In the genomic region with DNA sequence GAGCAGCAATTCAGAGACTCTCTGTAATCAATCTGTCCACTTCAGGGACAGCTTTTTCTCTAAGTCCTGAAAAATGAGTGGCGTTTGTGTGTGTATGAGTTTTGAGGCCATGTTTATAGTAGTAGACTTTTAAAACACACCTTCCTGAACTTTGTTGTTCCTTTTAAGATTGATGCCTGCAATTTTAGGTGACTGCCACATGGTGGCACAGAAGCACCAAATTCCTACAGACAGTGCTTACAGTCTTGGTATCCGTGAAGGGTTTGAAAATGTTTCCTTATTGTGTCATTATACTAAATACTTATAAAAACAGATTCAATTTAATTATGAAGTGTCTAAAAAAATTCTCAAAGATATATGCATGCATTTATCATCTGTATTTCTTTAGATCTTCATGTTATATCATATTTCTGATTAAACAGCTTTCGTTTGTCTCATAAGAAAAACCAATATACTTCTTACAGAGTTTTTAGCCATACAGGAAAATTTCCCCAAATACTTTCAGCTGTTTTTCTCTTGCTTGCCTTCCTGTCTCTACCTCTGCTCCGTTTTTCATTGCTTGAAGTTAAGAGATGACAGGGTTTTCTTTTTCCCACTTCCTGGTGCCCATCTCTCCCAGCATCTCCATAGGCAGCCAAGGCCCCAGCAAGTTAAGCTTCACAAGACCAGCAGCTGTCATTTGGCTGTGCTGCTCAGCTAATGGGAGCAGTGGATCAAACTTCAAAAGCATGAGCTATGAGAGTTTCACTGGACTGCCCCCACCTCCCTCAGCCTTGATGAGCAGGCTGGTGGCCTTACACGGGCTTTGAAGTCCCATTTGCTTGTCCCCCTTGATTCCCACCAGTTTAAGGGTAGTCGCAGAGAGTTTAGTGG, we compare ENCODE assay signal across 9 cellular contexts.
DNase-seq lines count a peak whose midpoint lies in the region; ATAC-seq and TF ChIP-seq lines count a peak whose summit lies in the region.
"Had no signal": no experiment of that assay in that cellular context is flagged by ENCODE, and none has a peak within 500 bp of the region (broad histone marks: within the 10 kb centered on the region; RNA-seq: fewer than 3 reads in every experiment).

No MANE protein-coding gene starts in this region.

- no peaks in the 10 kb centered on the region for H3K36me3 ChIP-seq in OCI-LY3 (replicated peaks; ENCODE audit: low read depth, low read length)
- H3K36me3 ChIP-seq in upper lobe of right lung = no peaks in the 10 kb centered on the region

- H3K27me3 ChIP-seq in OCI-LY3 (ENCODE audit: low read depth, low read length) (no peaks in the 10 kb centered on the region), upper lobe of right lung (no peaks in the 10 kb centered on the region)

- no peak overlapping the region for H2AFZ ChIP-seq in OCI-LY3 (ENCODE audit: low read depth, low read length)

- no peaks in the 10 kb centered on the region for H3K79me2 ChIP-seq in OCI-LY3 (ENCODE audit: low read length)

- H3K4me1 ChIP-seq in OCI-LY3 (ENCODE audit: low read length) (peaks cover 22% of the 10 kb centered on the region), upper lobe of right lung (no peaks in the 10 kb centered on the region)

- H3K27ac Mint-ChIP-seq in CD14-positive monocyte = no peak overlapping the region
- H3K27ac Mint-ChIP-seq: memory B cell had no signal

- no peak overlapping the region for H3K4me3 ChIP-seq in OCI-LY3 (ENCODE audit: low read length)
- no peak overlapping the region for H3K4me3 ChIP-seq in fibroblast of pulmonary artery (replicated peaks; ENCODE audit: low read depth, low read length)
- no peak overlapping the region for H3K4me3 ChIP-seq in upper lobe of right lung

- no peaks in the 10 kb centered on the region for H4K20me1 ChIP-seq in OCI-LY3 (ENCODE audit: insufficient read depth, low read length)

- H3K4me1 Mint-ChIP-seq in CD14-positive monocyte = no peaks in the 10 kb centered on the region
- H3K4me1 Mint-ChIP-seq: memory B cell had no signal

- H3K27me3 Mint-ChIP-seq in CD14-positive monocyte (ENCODE audit: low read depth in 3 of 3) = peaks cover 1 to 2% (median 2%) of the 10 kb centered on the region in 3 donors

- H3K9ac ChIP-seq in OCI-LY3 (ENCODE audit: low read length) = no peak overlapping the region

- intact Hi-C loops in CD14-positive monocyte (cut with micrococcal nuclease) (no loop called here), upper lobe of right lung (cut with DNase I) (no loop called here)

- no peaks in the 10 kb centered on the region for H3K36me3 Mint-ChIP-seq in CD14-positive monocyte

- H3K9me3 ChIP-seq in OCI-LY3 (ENCODE audit: insufficient read depth, low read length) = 0 out of 2 replicates have a peak, but pooled peaks cover 3% of the 10 kb centered on the region
- H3K9me3 ChIP-seq in upper lobe of right lung = no peaks in the 10 kb centered on the region

- H3K4me2 ChIP-seq in OCI-LY3 (ENCODE audit: low read length) = no peak overlapping the region; the same call in 1 of the 2 replicates

- ATAC-seq in upper lobe of right lung (peak; percentile 49), omental fat pad (ENCODE audit: low FRiP score) (no peak)

- DNase-seq in CD14-positive monocyte (ENCODE audit: low spot score) (no peak), GM20000 (ENCODE audit: low spot score) (peak; percentile 30), fibroblast of pulmonary artery (ENCODE audit: low read depth) (peak; percentile 80), upper lobe of right lung (no peak), cerebellar cortex (ENCODE audit: low spot score) (no peak), omental fat pad (ENCODE audit: low spot score) (no peak)
- no peak for DNase-seq in NK-92 treated with Interleukin-12 subunit alpha and Interleukin-12 subunit beta, amount 100 ng/mL, for 24 hours (lab: John Stamatoyannopoulos, UW)

- peaks cover 2 to 7% (median 4%) of the 10 kb centered on the region in 7 donors for H3K9me3 Mint-ChIP-seq in CD14-positive monocyte

- H3K27ac ChIP-seq in OCI-LY3 (ENCODE audit: low read length) = no peak overlapping the region
- H3K27ac ChIP-seq in upper lobe of right lung = no peak overlapping the region

- H3K4me3 Mint-ChIP-seq in CD14-positive monocyte = no peak overlapping the region
- H3K4me3 Mint-ChIP-seq: memory B cell had no signal

- TF ChIP-seq CTCF in CD14-positive monocyte (IDR thresholded peaks at IDR 0.05) = peak; percentile 81
- peak; percentile 4 for TF ChIP-seq CTCF in GM20000 (IDR thresholded peaks at IDR 0.05; ENCODE audit: extremely low read depth, missing control alignments)
- peak; percentile 88 for TF ChIP-seq CTCF in OCI-LY3 (IDR thresholded peaks at IDR 0.05; ENCODE audit: low read depth, low read length)
- peak; percentile 92 for TF ChIP-seq CTCF in fibroblast of pulmonary artery (IDR thresholded peaks at IDR 0.05; ENCODE audit: low read length, missing control alignments)
- peak; percentile 59 for TF ChIP-seq CTCF in upper lobe of right lung (IDR thresholded peaks at IDR 0.05)
- no peak for TF ChIP-seq CTCF in omental fat pad (IDR thresholded peaks at IDR 0.05)

Comparison
In these comparisons a context has a peak if more than half of its experiments do, and no peak if none do; other contexts are left out.
1. DNase-seq: peak in GM20000 (single experiment) and fibroblast of pulmonary artery (single experiment); none in CD14-positive monocyte (single experiment), upper lobe of right lung (single experiment), cerebellar cortex (single experiment), omental fat pad (single experiment) and NK-92 treated with Interleukin-12 subunit alpha and Interleukin-12 subunit beta, amount 100 ng/mL, for 24 hours (single experiment).
2. CTCF ChIP-seq: peak in CD14-positive monocyte (single experiment), GM20000 (single experiment), OCI-LY3 (single experiment), fibroblast of pulmonary artery (single experiment) and upper lobe of right lung (single experiment); none in omental fat pad (0 of 3).